ENCODE assay signal across 1 cellular context in genomic region chr10:131822013-131822693, GRCh38.
TF ChIP-seq lines count a peak whose summit lies in the region.

No MANE protein-coding gene starts in this region.

TF ChIP-seq in HepG2, 621 proteins besides CTCF, POLR2A, EP300 and RAD21 (continued from another document):
- no peak for TF ChIP-seq ZBTB26 (CRISPR knock-in tag; IDR thresholded peaks at IDR 0.05; ENCODE audit: borderline replicate concordance)
- no peak for TF ChIP-seq ATF2 (CRISPR knock-in tag; IDR thresholded peaks at IDR 0.05)
- no peak for TF ChIP-seq TCF12 (IDR thresholded peaks at IDR 0.05)
- TF ChIP-seq TCF12 (CRISPR knock-in tag; IDR thresholded peaks at IDR 0.05): no peak
- no peak for TF ChIP-seq ZC3H13 (CRISPR knock-in tag; IDR thresholded peaks at IDR 0.05)
- TF ChIP-seq ATRX (CRISPR knock-in tag; IDR thresholded peaks at IDR 0.05; ENCODE audit: borderline replicate concordance): no peak
- no peak for TF ChIP-seq PHF5A (CRISPR knock-in tag; IDR thresholded peaks at IDR 0.05; ENCODE audit: low read depth, unreplicated experiment)
- TF ChIP-seq ZNF143 (CRISPR knock-in tag; IDR thresholded peaks at IDR 0.05): no peak
- no peak for TF ChIP-seq ZNF598 (CRISPR knock-in tag; IDR thresholded peaks at IDR 0.05; ENCODE audit: borderline replicate concordance)
- TF ChIP-seq ZKSCAN8 (CRISPR knock-in tag; IDR thresholded peaks at IDR 0.05; ENCODE audit: borderline replicate concordance): no peak
- TF ChIP-seq SAFB2 (CRISPR knock-in tag; IDR thresholded peaks at IDR 0.05; ENCODE audit: borderline replicate concordance, low read depth): no peak
- TF ChIP-seq TEF (CRISPR knock-in tag; IDR thresholded peaks at IDR 0.05): no peak
- TF ChIP-seq ZBTB1 (CRISPR knock-in tag; IDR thresholded peaks at IDR 0.05; ENCODE audit: borderline replicate concordance): no peak
- no peak for TF ChIP-seq ELF3 (CRISPR knock-in tag; IDR thresholded peaks at IDR 0.05)
- no peak for TF ChIP-seq SOX6 (IDR thresholded peaks at IDR 0.05)
- TF ChIP-seq SOX6 (CRISPR knock-in tag; IDR thresholded peaks at IDR 0.05): no peak
- no peak for TF ChIP-seq ZNF549 (CRISPR knock-in tag; IDR thresholded peaks at IDR 0.05)
- TF ChIP-seq PHB2 (IDR thresholded peaks at IDR 0.05; ENCODE audit: partially characterized antibody): no peak
